Comparison of ENCODE assay signal across 11 cellular contexts in the genomic region with DNA sequence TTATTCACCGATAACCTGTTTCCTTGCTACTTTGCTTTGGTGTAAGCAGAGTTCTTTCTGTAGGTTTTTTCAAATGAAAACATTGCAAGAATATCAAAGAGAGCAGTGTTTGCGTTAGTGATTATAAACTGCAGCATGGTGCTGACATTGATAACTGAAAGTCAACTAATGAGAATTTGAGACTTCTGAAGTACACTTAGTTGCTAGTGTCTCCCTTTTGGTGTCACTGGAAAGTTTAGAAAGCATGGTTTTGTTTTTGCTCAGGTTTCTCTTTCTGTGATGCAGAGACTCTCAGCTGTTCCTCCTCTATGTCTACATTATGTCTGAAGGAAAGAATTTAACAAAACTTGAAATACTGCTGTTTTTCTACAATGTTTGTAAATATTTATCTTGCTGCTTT.
DNase-seq lines count a peak whose midpoint lies in the region; ATAC-seq and TF ChIP-seq lines count a peak whose summit lies in the region.
"Had no signal": no experiment of that assay in that cellular context is flagged by ENCODE, and none has a peak within 500 bp of the region (broad histone marks: within the 10 kb centered on the region; RNA-seq: fewer than 3 reads in every experiment).

No MANE protein-coding gene starts in this region.

- peaks cover 89% of the 10 kb centered on the region for H3K36me3 ChIP-seq in MG63
- H3K36me3 ChIP-seq in brain microvascular endothelial cell (replicated peaks): peaks cover 48% of the 10 kb centered on the region

- no peak for DNase-seq in central memory CD8-positive, alpha-beta T cell (ENCODE audit: low spot score in 2 of 2)
- no peak for DNase-seq in MG63
- no peak for DNase-seq in brain microvascular endothelial cell
- no peak for DNase-seq in NOMO-1 treated with DMSO at 0.1 percent for 48 hours (lab: John Stamatoyannopoulos, UW; ENCODE audit: unreplicated experiment)
- DNase-seq in lower leg skin (ENCODE audit: low spot score in 2 of 2): no peak
- DNase-seq: activated CD4-positive, alpha-beta T cell treated with anti-CD3 and anti-CD28 coated beads for 4 hours; H7; MV-4-11 had no signal

- ATAC-seq in GM18511 (IDR thresholded peaks at IDR 0.05; ENCODE audit: unreplicated experiment): peak; percentile 70
- ATAC-seq in GM21381 (IDR thresholded peaks at IDR 0.05; ENCODE audit: unreplicated experiment): peak; percentile 63
- ATAC-seq in HG03108 (IDR thresholded peaks at IDR 0.05; ENCODE audit: unreplicated experiment): peak; percentile 51
- peak; percentile 24 for ATAC-seq in central memory CD8-positive, alpha-beta T cell (replicated peaks; ENCODE audit: extremely low read depth, poor library complexity, severe bottlenecking)

- no peaks in the 10 kb centered on the region for H3K27me3 Mint-ChIP-seq in central memory CD8-positive, alpha-beta T cell

- H3K27me3 ChIP-seq in MG63: no peaks in the 10 kb centered on the region
- H3K27me3 ChIP-seq in brain microvascular endothelial cell (replicated peaks): no peaks in the 10 kb centered on the region

- no peak overlapping the region for H3K27ac Mint-ChIP-seq in central memory CD8-positive, alpha-beta T cell (ENCODE audit: low read depth)

- intact Hi-C loops in lower leg skin (cut with DNase I; ENCODE audit: low total_unique reads): no loop called here

- H3K36me3 Mint-ChIP-seq in central memory CD8-positive, alpha-beta T cell (ENCODE audit: insufficient read depth): peaks cover 37% of the 10 kb centered on the region

- H3K4me3 ChIP-seq in MG63 (no peak overlapping the region), brain microvascular endothelial cell (ENCODE audit: low read depth, low read length) (no peak overlapping the region), lower leg skin (ENCODE audit: low read depth, poor library complexity, severe bottlenecking) (no peak overlapping the region)

- no peaks in the 10 kb centered on the region for H3K9me3 ChIP-seq in MG63

- in situ Hi-C loops in brain microvascular endothelial cell (cut with HindIII; ENCODE audit: low pct_ligation_motif_present, low sequenced_read_pairs): loop anchor here (25.0 kb wide), 2 partner anchors 92 to 492 kb away; a partner anchor contains a TSS

- 85 to 93% methylated on average over 2 of the region's 2 CpGs for WGBS in lower leg skin, 2 donors

- no peak for TF ChIP-seq POLR2A in lower leg skin (IDR thresholded peaks at IDR 0.05)

- H3K9me3 Mint-ChIP-seq in central memory CD8-positive, alpha-beta T cell: no peaks in the 10 kb centered on the region

- no peak overlapping the region for H3K4me3 Mint-ChIP-seq in central memory CD8-positive, alpha-beta T cell

- H3K4me1 Mint-ChIP-seq in central memory CD8-positive, alpha-beta T cell: peaks cover 62% of the 10 kb centered on the region

- TF ChIP-seq CTCF in brain microvascular endothelial cell (IDR thresholded peaks at IDR 0.05; ENCODE audit: low read depth, low read length, missing control alignments) (no peak), lower leg skin (IDR thresholded peaks at IDR 0.05) (no peak)

- no peak overlapping the region for H3K27ac ChIP-seq in brain microvascular endothelial cell
